ENCODE assay signal across 2 cellular contexts in genomic region chr3:41204369-41204768, GRCh38.
TF ChIP-seq lines count a peak whose summit lies in the region.

No MANE protein-coding gene starts in this region.

TF ChIP-seq in SK-N-SH, 30 proteins besides CTCF, POLR2A, EP300 and RAD21 (continued from another document):
- TF ChIP-seq EZH2phosphoT487 (IDR thresholded peaks at IDR 0.05; ENCODE audit: borderline replicate concordance, low read depth) = no peak
- no peak for TF ChIP-seq TEAD4 (IDR thresholded peaks at IDR 0.05; ENCODE audit: borderline replicate concordance, insufficient read depth)
- no peak for TF ChIP-seq POLR2AphosphoS5 (IDR thresholded peaks at IDR 0.05; ENCODE audit: low read depth, low read length)
- no peak for TF ChIP-seq JUND (IDR thresholded peaks at IDR 0.05)
- TF ChIP-seq MEF2A (IDR thresholded peaks at IDR 0.05; ENCODE audit: borderline replicate concordance, low read depth) = no peak

TF ChIP-seq in SK-N-SH treated with all-trans-retinoic acid at 6 μM for 48 hours, 23 proteins besides CTCF, POLR2A, EP300 and RAD21 (continued from another document):
- TF ChIP-seq CREB5 (CRISPR knock-in tag; IDR thresholded peaks at IDR 0.05; ENCODE audit: low read depth) (no peak), OSR1 (CRISPR knock-in tag; IDR thresholded peaks at IDR 0.05) (no peak), ZNF8 (CRISPR knock-in tag; IDR thresholded peaks at IDR 0.05) (no peak), SNAI2 (CRISPR knock-in tag; IDR thresholded peaks at IDR 0.05) (no peak), ZFP30 (CRISPR knock-in tag; IDR thresholded peaks at IDR 0.05) (no peak), PATZ1 (CRISPR knock-in tag; IDR thresholded peaks at IDR 0.05; ENCODE audit: borderline replicate concordance) (no peak)
